In genomic region chr12:69998011-69998410, GRCh38 we compare ENCODE assay signal across 20 cellular contexts.
"Had no signal": no experiment of that assay in that cellular context is flagged by ENCODE, and none has a peak within 500 bp of the region (broad histone marks: within the 10 kb centered on the region; RNA-seq: fewer than 3 reads in every experiment).

No MANE protein-coding gene starts in this region.

- H3K36me3 Mint-ChIP-seq: naive thymus-derived CD4-positive, alpha-beta T cell; neural progenitor cell; stimulated activated naive B cell treated with anti-CD40 and anti-IgM and Interleukin-4, amounts not matched to agents 10 μg/mL and 1 μg/mL and 100 μg/mL, for 72 hours had no signal

- H3K27me3 ChIP-seq: esophagus muscularis mucosa, neural progenitor cell, right atrium auricular region, vagina had no signal

- H3K27ac ChIP-seq: esophagus muscularis mucosa, lower lobe of right lung, neural progenitor cell, prostate gland, right atrium auricular region, skin epidermis, spleen, vagina had no signal

- H3K4me3 ChIP-seq: coronary artery, esophagus muscularis mucosa, lower lobe of right lung, neural progenitor cell, prostate gland, right atrium auricular region, skin epidermis, spleen, vagina had no signal

- H3K4me1 Mint-ChIP-seq: naive thymus-derived CD4-positive, alpha-beta T cell; stimulated activated naive B cell treated with anti-CD40 and anti-IgM and Interleukin-4, amounts not matched to agents 10 μg/mL and 1 μg/mL and 100 μg/mL, for 72 hours had no signal

- ATAC-seq: left ventricle myocardium superior; lower lobe of right lung; naive thymus-derived CD4-positive, alpha-beta T cell; sciatic nerve; stimulated activated naive B cell treated with anti-CD40 and anti-IgM and Interleukin-4, amounts not matched to agents 10 μg/mL and 1 μg/mL and 100 μg/mL, for 72 hours had no signal

- H3K4me3 Mint-ChIP-seq: naive thymus-derived CD4-positive, alpha-beta T cell; nephron; neural progenitor cell; stimulated activated naive B cell treated with anti-CD40 and anti-IgM and Interleukin-4, amounts not matched to agents 10 μg/mL and 1 μg/mL and 100 μg/mL, for 72 hours; stimulated activated naive CD8-positive, alpha-beta T cell treated with anti-CD3 and anti-CD28 coated beads, Interleukin-15, Interleukin-2, amounts not matched to agents 100 ng/mL and 50 ng/mL, for 24 hours had no signal

- H3K27me3 Mint-ChIP-seq: stimulated activated naive B cell treated with anti-CD40 and anti-IgM and Interleukin-4, amounts not matched to agents 10 μg/mL and 1 μg/mL and 100 μg/mL, for 72 hours; stimulated activated naive CD8-positive, alpha-beta T cell treated with anti-CD3 and anti-CD28 coated beads, Interleukin-15, Interleukin-2, amounts not matched to agents 100 ng/mL and 50 ng/mL, for 24 hours had no signal

- H3K9me3 ChIP-seq: esophagus muscularis mucosa, lower lobe of right lung, prostate gland, right atrium auricular region, vagina had no signal

- H3K4me1 ChIP-seq: lower lobe of right lung, neural progenitor cell, prostate gland, right atrium auricular region, spleen had no signal

- H3K4me2 ChIP-seq: neural progenitor cell had no signal

- H3K9me3 Mint-ChIP-seq: nephron; stimulated activated naive CD8-positive, alpha-beta T cell treated with anti-CD3 and anti-CD28 coated beads, Interleukin-15, Interleukin-2, amounts not matched to agents 100 ng/mL and 50 ng/mL, for 24 hours had no signal

- H3K9ac ChIP-seq: neural progenitor cell had no signal

- H3K36me3 ChIP-seq: esophagus muscularis mucosa, lower lobe of right lung, neural progenitor cell, prostate gland, right atrium auricular region, spleen, vagina had no signal

- H3K27ac Mint-ChIP-seq: naive thymus-derived CD4-positive, alpha-beta T cell; nephron; neural progenitor cell; stimulated activated naive B cell treated with anti-CD40 and anti-IgM and Interleukin-4, amounts not matched to agents 10 μg/mL and 1 μg/mL and 100 μg/mL, for 72 hours; stimulated activated naive CD8-positive, alpha-beta T cell treated with anti-CD3 and anti-CD28 coated beads, Interleukin-15, Interleukin-2, amounts not matched to agents 100 ng/mL and 50 ng/mL, for 24 hours had no signal

- DNase-seq: dermis blood vessel endothelial cell; effector memory CD4-positive, alpha-beta T cell; head of caudate nucleus; left ventricle myocardium superior; lower lobe of right lung; naive thymus-derived CD4-positive, alpha-beta T cell; spleen; stimulated activated CD4-positive, alpha-beta T cell treated with anti-CD3 and anti-CD28 coated beads, Interleukin-4, amount 100 ng/mL, for 4 hours; stimulated activated naive B cell treated with anti-CD40 and anti-IgM and Interleukin-4, amounts not matched to agents 10 μg/mL and 1 μg/mL and 100 μg/mL, for 72 hours; trophoblast cell had no signal
